In genomic region chr4:107719927-107720722, GRCh38 we compare ENCODE assay signal across 1 cellular context.
TF ChIP-seq lines count a peak whose summit lies in the region.

PAPSS1 (minus strand) TSS chr4:107720234; CDS start chr4:107720179, 55 bp downstream.

TF ChIP-seq in HepG2, 621 proteins besides CTCF, POLR2A, EP300 and RAD21 (continued from another document and continues in another):
- TF ChIP-seq, protein P1, sequence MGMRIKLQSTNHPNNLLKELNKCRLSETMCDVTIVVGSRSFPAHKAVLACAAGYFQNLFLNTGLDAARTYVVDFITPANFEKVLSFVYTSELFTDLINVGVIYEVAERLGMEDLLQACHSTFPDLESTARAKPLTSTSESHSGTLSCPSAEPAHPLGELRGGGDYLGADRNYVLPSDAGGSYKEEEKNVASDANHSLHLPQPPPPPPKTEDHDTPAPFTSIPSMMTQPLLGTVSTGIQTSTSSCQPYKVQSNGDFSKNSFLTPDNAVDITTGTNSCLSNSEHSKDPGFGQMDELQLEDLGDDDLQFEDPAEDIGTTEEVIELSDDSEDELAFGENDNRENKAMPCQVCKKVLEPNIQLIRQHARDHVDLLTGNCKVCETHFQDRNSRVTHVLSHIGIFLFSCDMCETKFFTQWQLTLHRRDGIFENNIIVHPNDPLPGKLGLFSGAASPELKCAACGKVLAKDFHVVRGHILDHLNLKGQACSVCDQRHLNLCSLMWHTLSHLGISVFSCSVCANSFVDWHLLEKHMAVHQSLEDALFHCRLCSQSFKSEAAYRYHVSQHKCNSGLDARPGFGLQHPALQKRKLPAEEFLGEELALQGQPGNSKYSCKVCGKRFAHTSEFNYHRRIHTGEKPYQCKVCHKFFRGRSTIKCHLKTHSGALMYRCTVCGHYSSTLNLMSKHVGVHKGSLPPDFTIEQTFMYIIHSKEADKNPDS (CRISPR knock-in tag; IDR thresholded peaks at IDR 0.05), result no peak
- TF ChIP-seq YEATS2 (CRISPR knock-in tag; IDR thresholded peaks at IDR 0.05; ENCODE audit: borderline replicate concordance) (0 out of 2 replicates have a peak, but pooled peaks have one; percentile 57), IKZF4 (CRISPR knock-in tag; IDR thresholded peaks at IDR 0.05; ENCODE audit: borderline replicate concordance, low read depth, not compliant biosample characterization) (peak; percentile 71), ZNF850 (CRISPR knock-in tag; conservative IDR thresholded peaks at IDR 0.05) (no peak), ZKSCAN8 (CRISPR knock-in tag; IDR thresholded peaks at IDR 0.05; ENCODE audit: borderline replicate concordance) (no peak; the same call in 1 of the 2 replicates), MYNN (CRISPR knock-in tag; IDR thresholded peaks at IDR 0.05; ENCODE audit: low read depth) (no peak), ESRRA (CRISPR knock-in tag; IDR thresholded peaks at IDR 0.05; ENCODE audit: low read depth) (no peak; the same call in 1 of the 2 replicates), ZIK1 (CRISPR knock-in tag; IDR thresholded peaks at IDR 0.05; ENCODE audit: borderline replicate concordance, low read depth) (no peak), POLR2AphosphoS2 (IDR thresholded peaks at IDR 0.05; ENCODE audit: low read depth, low read length) (no peak), RBM39 (IDR thresholded peaks at IDR 0.05; ENCODE audit: low read depth, low read length, poor library complexity, severe bottlenecking) (no peak), ZNF335 (CRISPR knock-in tag; IDR thresholded peaks at IDR 0.05) (0 out of 2 replicates have a peak, but pooled peaks have one; percentile 36), ZNF510 (CRISPR knock-in tag; IDR thresholded peaks at IDR 0.05; ENCODE audit: low read depth) (no peak), MTA3 (CRISPR knock-in tag; IDR thresholded peaks at IDR 0.05) (no peak), ETS1 (CRISPR knock-in tag; IDR thresholded peaks at IDR 0.05) (no peak), ZNF605 (CRISPR knock-in tag; IDR thresholded peaks at IDR 0.05) (peak; percentile 72; the same call in 1 of the 2 replicates), KDM5B (CRISPR knock-in tag; IDR thresholded peaks at IDR 0.05; ENCODE audit: borderline replicate concordance) (peak; percentile 94; the same call in 1 of the 2 replicates), FOSL2 (CRISPR knock-in tag; IDR thresholded peaks at IDR 0.05) (0 out of 2 replicates have a peak, but pooled peaks have one; percentile 13), POGK (CRISPR knock-in tag; conservative IDR thresholded peaks at IDR 0.05) (0 out of 2 replicates have a peak, but pooled peaks have one; percentile 59), NPAS2 (CRISPR knock-in tag; IDR thresholded peaks at IDR 0.05; ENCODE audit: borderline replicate concordance) (no peak), SYNCRIP (IDR thresholded peaks at IDR 0.05; ENCODE audit: insufficient read depth, low read depth, low read length) (no peak), PRMT3 (CRISPR knock-in tag; IDR thresholded peaks at IDR 0.05; ENCODE audit: borderline replicate concordance, low read depth) (no peak), THAP11 (CRISPR knock-in tag; IDR thresholded peaks at IDR 0.05) (peak; percentile 85), ZNF468 (CRISPR knock-in tag; IDR thresholded peaks at IDR 0.05) (no peak; the same call in 1 of the 2 replicates), MAZ (IDR thresholded peaks at IDR 0.05; ENCODE audit: borderline replicate concordance, low read depth, low read length) (peak; percentile 61; the same call in 1 of the 2 replicates), MAZ (CRISPR knock-in tag; IDR thresholded peaks at IDR 0.05; ENCODE audit: low read depth) (peak; percentile 82), ZNF7 (CRISPR knock-in tag; IDR thresholded peaks at IDR 0.05) (no peak), TIGD3 (CRISPR knock-in tag; IDR thresholded peaks at IDR 0.05; ENCODE audit: borderline replicate concordance) (0 out of 2 replicates have a peak, but pooled peaks have one; percentile 18), ZNF777 (CRISPR knock-in tag; IDR thresholded peaks at IDR 0.05) (no peak), HHEX (CRISPR knock-in tag; IDR thresholded peaks at IDR 0.05) (no peak), YY1 (IDR thresholded peaks at IDR 0.05; ENCODE audit: insufficient read depth, insufficient replicate concordance, low read depth, low read length) (no peak), ZBTB8A (CRISPR knock-in tag; IDR thresholded peaks at IDR 0.05; ENCODE audit: borderline replicate concordance, low read depth) (no peak), E2F2 (CRISPR knock-in tag; IDR thresholded peaks at IDR 0.05; ENCODE audit: borderline replicate concordance) (no peak), SMYD3 (CRISPR knock-in tag; IDR thresholded peaks at IDR 0.05) (no peak), MIER3 (CRISPR knock-in tag; IDR thresholded peaks at IDR 0.05; ENCODE audit: borderline replicate concordance) (no peak), ZBTB25 (CRISPR knock-in tag; IDR thresholded peaks at IDR 0.05) (peak; percentile 64; the same call in 1 of the 2 replicates)
- TF ChIP-seq, protein P2, sequence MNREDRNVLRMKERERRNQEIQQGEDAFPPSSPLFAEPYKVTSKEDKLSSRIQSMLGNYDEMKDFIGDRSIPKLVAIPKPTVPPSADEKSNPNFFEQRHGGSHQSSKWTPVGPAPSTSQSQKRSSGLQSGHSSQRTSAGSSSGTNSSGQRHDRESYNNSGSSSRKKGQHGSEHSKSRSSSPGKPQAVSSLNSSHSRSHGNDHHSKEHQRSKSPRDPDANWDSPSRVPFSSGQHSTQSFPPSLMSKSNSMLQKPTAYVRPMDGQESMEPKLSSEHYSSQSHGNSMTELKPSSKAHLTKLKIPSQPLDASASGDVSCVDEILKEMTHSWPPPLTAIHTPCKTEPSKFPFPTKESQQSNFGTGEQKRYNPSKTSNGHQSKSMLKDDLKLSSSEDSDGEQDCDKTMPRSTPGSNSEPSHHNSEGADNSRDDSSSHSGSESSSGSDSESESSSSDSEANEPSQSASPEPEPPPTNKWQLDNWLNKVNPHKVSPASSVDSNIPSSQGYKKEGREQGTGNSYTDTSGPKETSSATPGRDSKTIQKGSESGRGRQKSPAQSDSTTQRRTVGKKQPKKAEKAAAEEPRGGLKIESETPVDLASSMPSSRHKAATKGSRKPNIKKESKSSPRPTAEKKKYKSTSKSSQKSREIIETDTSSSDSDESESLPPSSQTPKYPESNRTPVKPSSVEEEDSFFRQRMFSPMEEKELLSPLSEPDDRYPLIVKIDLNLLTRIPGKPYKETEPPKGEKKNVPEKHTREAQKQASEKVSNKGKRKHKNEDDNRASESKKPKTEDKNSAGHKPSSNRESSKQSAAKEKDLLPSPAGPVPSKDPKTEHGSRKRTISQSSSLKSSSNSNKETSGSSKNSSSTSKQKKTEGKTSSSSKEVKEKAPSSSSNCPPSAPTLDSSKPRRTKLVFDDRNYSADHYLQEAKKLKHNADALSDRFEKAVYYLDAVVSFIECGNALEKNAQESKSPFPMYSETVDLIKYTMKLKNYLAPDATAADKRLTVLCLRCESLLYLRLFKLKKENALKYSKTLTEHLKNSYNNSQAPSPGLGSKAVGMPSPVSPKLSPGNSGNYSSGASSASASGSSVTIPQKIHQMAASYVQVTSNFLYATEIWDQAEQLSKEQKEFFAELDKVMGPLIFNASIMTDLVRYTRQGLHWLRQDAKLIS (CRISPR knock-in tag; IDR thresholded peaks at IDR 0.05), result no peak
- TF ChIP-seq, protein P3, sequence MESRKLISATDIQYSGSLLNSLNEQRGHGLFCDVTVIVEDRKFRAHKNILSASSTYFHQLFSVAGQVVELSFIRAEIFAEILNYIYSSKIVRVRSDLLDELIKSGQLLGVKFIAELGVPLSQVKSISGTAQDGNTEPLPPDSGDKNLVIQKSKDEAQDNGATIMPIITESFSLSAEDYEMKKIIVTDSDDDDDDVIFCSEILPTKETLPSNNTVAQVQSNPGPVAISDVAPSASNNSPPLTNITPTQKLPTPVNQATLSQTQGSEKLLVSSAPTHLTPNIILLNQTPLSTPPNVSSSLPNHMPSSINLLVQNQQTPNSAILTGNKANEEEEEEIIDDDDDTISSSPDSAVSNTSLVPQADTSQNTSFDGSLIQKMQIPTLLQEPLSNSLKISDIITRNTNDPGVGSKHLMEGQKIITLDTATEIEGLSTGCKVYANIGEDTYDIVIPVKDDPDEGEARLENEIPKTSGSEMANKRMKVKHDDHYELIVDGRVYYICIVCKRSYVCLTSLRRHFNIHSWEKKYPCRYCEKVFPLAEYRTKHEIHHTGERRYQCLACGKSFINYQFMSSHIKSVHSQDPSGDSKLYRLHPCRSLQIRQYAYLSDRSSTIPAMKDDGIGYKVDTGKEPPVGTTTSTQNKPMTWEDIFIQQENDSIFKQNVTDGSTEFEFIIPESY (CRISPR knock-in tag; IDR thresholded peaks at IDR 0.05), result no peak
- TF ChIP-seq, protein P4, sequence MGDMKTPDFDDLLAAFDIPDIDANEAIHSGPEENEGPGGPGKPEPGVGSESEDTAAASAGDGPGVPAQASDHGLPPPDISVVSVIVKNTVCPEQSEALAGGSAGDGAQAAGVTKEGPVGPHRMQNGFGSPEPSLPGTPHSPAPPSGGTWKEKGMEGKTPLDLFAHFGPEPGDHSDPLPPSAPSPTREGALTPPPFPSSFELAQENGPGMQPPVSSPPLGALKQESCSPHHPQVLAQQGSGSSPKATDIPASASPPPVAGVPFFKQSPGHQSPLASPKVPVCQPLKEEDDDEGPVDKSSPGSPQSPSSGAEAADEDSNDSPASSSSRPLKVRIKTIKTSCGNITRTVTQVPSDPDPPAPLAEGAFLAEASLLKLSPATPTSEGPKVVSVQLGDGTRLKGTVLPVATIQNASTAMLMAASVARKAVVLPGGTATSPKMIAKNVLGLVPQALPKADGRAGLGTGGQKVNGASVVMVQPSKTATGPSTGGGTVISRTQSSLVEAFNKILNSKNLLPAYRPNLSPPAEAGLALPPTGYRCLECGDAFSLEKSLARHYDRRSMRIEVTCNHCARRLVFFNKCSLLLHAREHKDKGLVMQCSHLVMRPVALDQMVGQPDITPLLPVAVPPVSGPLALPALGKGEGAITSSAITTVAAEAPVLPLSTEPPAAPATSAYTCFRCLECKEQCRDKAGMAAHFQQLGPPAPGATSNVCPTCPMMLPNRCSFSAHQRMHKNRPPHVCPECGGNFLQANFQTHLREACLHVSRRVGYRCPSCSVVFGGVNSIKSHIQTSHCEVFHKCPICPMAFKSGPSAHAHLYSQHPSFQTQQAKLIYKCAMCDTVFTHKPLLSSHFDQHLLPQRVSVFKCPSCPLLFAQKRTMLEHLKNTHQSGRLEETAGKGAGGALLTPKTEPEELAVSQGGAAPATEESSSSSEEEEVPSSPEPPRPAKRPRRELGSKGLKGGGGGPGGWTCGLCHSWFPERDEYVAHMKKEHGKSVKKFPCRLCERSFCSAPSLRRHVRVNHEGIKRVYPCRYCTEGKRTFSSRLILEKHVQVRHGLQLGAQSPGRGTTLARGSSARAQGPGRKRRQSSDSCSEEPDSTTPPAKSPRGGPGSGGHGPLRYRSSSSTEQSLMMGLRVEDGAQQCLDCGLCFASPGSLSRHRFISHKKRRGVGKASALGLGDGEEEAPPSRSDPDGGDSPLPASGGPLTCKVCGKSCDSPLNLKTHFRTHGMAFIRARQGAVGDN (CRISPR knock-in tag; IDR thresholded peaks at IDR 0.05), result peak; percentile 86
- TF ChIP-seq, protein P5, sequence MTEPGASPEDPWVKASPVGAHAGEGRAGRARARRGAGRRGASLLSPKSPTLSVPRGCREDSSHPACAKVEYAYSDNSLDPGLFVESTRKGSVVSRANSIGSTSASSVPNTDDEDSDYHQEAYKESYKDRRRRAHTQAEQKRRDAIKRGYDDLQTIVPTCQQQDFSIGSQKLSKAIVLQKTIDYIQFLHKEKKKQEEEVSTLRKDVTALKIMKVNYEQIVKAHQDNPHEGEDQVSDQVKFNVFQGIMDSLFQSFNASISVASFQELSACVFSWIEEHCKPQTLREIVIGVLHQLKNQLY (CRISPR knock-in tag; IDR thresholded peaks at IDR 0.05), result no peak; the same call in 1 of the 2 replicates
- TF ChIP-seq, protein P6, sequence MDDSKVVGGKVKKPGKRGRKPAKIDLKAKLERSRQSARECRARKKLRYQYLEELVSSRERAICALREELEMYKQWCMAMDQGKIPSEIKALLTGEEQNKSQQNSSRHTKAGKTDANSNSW (CRISPR knock-in tag; IDR thresholded peaks at IDR 0.05; ENCODE audit: borderline replicate concordance), result no peak
